Comparison of ENCODE assay signal across 9 cellular contexts in genomic region chr6:110053395-110054240, GRCh38.
DNase-seq lines count a peak whose midpoint lies in the region; ATAC-seq and TF ChIP-seq lines count a peak whose summit lies in the region.
"Had no signal": no experiment of that assay in that cellular context is flagged by ENCODE, and none has a peak within 500 bp of the region (broad histone marks: within the 10 kb centered on the region; RNA-seq: fewer than 3 reads in every experiment).

No MANE protein-coding gene starts in this region.

- peak; percentile 52 for TF ChIP-seq CTCF in CD4-positive, alpha-beta T cell (IDR thresholded peaks at IDR 0.05)
- TF ChIP-seq CTCF in HFF-Myc (IDR thresholded peaks at IDR 0.05; ENCODE audit: low read depth, low read length, missing control alignments) (peak; percentile 68), OCI-LY1 (IDR thresholded peaks at IDR 0.05; ENCODE audit: low read length) (peak; percentile 64; the same call in 1 of the 2 replicates), endothelial cell (IDR thresholded peaks at IDR 0.05; ENCODE audit: unreplicated experiment) (peak; percentile 65), mesothelial cell of epicardium (IDR thresholded peaks at IDR 0.05; ENCODE audit: unreplicated experiment) (peak; percentile 68)

- CTCF ChIA-PET in CD4-positive, alpha-beta T cell (lab: Charles Lee): interaction anchor here (1.0 kb wide), 1 partner anchor 14 kb away, joined by 4 read pairs; no protein-coding TSS in a partner anchor

- H3K9me3 Mint-ChIP-seq in CD4-positive, alpha-beta T cell: no peaks in the 10 kb centered on the region
- H3K9me3 Mint-ChIP-seq in endothelial cell (ENCODE audit: unreplicated experiment): no peaks in the 10 kb centered on the region
- no peaks in the 10 kb centered on the region for H3K9me3 Mint-ChIP-seq in mesothelial cell of epicardium
- H3K9me3 Mint-ChIP-seq: IgD-negative memory B cell had no signal

- H4K20me1 ChIP-seq in OCI-LY1 (ENCODE audit: insufficient read depth, low read length): no peaks in the 10 kb centered on the region

- no peak overlapping the region for H3K9ac ChIP-seq in OCI-LY1 (ENCODE audit: low read length)

- no peak overlapping the region for H3K4me3 ChIP-seq in HFF-Myc (replicated peaks; ENCODE audit: low read depth, low read length)
- H3K4me3 ChIP-seq in OCI-LY1 (ENCODE audit: low read depth, low read length, poor library complexity, severe bottlenecking): no peak overlapping the region
- no peak overlapping the region for H3K4me3 ChIP-seq in MG63

- H3F3A ChIP-seq in OCI-LY1 (ENCODE audit: insufficient read depth, low read length): no peaks in the 10 kb centered on the region

- H3K4me3 Mint-ChIP-seq in CD4-positive, alpha-beta T cell: no peak overlapping the region
- no peak overlapping the region for H3K4me3 Mint-ChIP-seq in endothelial cell (ENCODE audit: unreplicated experiment)
- H3K4me3 Mint-ChIP-seq in mesothelial cell of epicardium: no peak overlapping the region

- H3K4me2 ChIP-seq in OCI-LY1 (ENCODE audit: low read length): no peak overlapping the region

- ATAC-seq in CD4-positive, alpha-beta T cell (ENCODE audit: poor library complexity): no peak

- intact Hi-C loops in CD4-positive, alpha-beta T cell (cut with DNase I, micrococcal nuclease): loop anchor here in 1 of 2 experiments (5.0 kb wide), 1 partner anchor 866 kb away; no protein-coding TSS in a partner anchor

- no peak overlapping the region for H2AFZ ChIP-seq in OCI-LY1 (ENCODE audit: low read length)

- peaks cover 4% of the 10 kb centered on the region for H3K27me3 ChIP-seq in CD4-positive, alpha-beta T cell (ENCODE audit: control insufficient read depth, insufficient read depth, low read length)
- H3K27me3 ChIP-seq in OCI-LY1 (ENCODE audit: insufficient read depth, low read length) (peaks cover 3% of the 10 kb centered on the region), MG63 (peaks cover 7% of the 10 kb centered on the region; the same call in 1 of the 2 replicates)

- no peaks in the 10 kb centered on the region for H3K36me3 Mint-ChIP-seq in CD4-positive, alpha-beta T cell (ENCODE audit: low read depth)
- H3K36me3 Mint-ChIP-seq in endothelial cell (ENCODE audit: low read depth, unreplicated experiment) (peaks cover 3% of the 10 kb centered on the region), mesothelial cell of epicardium (no peaks in the 10 kb centered on the region)
- H3K36me3 Mint-ChIP-seq: IgD-negative memory B cell had no signal

- H3K4me1 ChIP-seq in OCI-LY1 (ENCODE audit: insufficient read depth, low read length, severe bottlenecking): no peaks in the 10 kb centered on the region

- H3K36me3 ChIP-seq in OCI-LY1 (ENCODE audit: insufficient read depth, low read length) (no peaks in the 10 kb centered on the region), MG63 (no peaks in the 10 kb centered on the region)

- no peak overlapping the region for H3K27ac ChIP-seq in CD4-positive, alpha-beta T cell (ENCODE audit: low read depth, low read length)
- no peak overlapping the region for H3K27ac ChIP-seq in OCI-LY1 (ENCODE audit: low read depth, low read length, poor library complexity, severe bottlenecking)

- no peaks in the 10 kb centered on the region for H3K9me2 ChIP-seq in OCI-LY1 (ENCODE audit: low read depth, low read length)

- no peak overlapping the region for H3K27ac Mint-ChIP-seq in CD4-positive, alpha-beta T cell
- H3K27ac Mint-ChIP-seq in endothelial cell (ENCODE audit: unreplicated experiment) (no peak overlapping the region), mesothelial cell of epicardium (no peak overlapping the region)

- H3K4me1 Mint-ChIP-seq in CD4-positive, alpha-beta T cell (ENCODE audit: low read depth): no peaks in the 10 kb centered on the region
- H3K4me1 Mint-ChIP-seq in endothelial cell (ENCODE audit: unreplicated experiment) (peaks cover 32% of the 10 kb centered on the region), mesothelial cell of epicardium (peaks cover 14% of the 10 kb centered on the region)
- H3K4me1 Mint-ChIP-seq: IgD-negative memory B cell had no signal

- DNase-seq in CD4-positive, alpha-beta T cell: no peak
- DNase-seq in HFF-Myc (ENCODE audit: extremely low read depth, low read depth) (peak; percentile 24), endothelial cell (ENCODE audit: low spot score) (peak; percentile 36), mesothelial cell of epicardium (ENCODE audit: low spot score in 2 of 2, unreplicated experiment in 2 of 2) (no peak), NCI-H446 treated with DMSO at 0.1 percent for 48 hours (lab: John Stamatoyannopoulos, UW) (no peak), MG63 (no peak), NCI-H187 treated with DMSO at 0.1 percent for 48 hours (lab: John Stamatoyannopoulos, UW) (no peak)

- no peaks in the 10 kb centered on the region for H3K9me3 ChIP-seq in CD4-positive, alpha-beta T cell (ENCODE audit: control insufficient read depth, low read length)
- H3K9me3 ChIP-seq in OCI-LY1 (ENCODE audit: low read length) (no peaks in the 10 kb centered on the region), MG63 (no peaks in the 10 kb centered on the region)

- peaks cover 19% of the 10 kb centered on the region for H3K27me3 Mint-ChIP-seq in CD4-positive, alpha-beta T cell
- H3K27me3 Mint-ChIP-seq in endothelial cell (ENCODE audit: unreplicated experiment) (no peaks in the 10 kb centered on the region), mesothelial cell of epicardium (ENCODE audit: low read depth) (peaks cover 4% of the 10 kb centered on the region)

- no peaks in the 10 kb centered on the region for H3K79me2 ChIP-seq in OCI-LY1 (ENCODE audit: insufficient read depth, low read length)

- POLR2A ChIA-PET in CD4-positive, alpha-beta T cell (lab: Charles Lee): no interaction called here

Comparison
In these comparisons a context has a peak if more than half of its experiments do, and no peak if none do; other contexts are left out.
1. DNase-seq: peak in HFF-Myc (single experiment) and endothelial cell (single experiment); none in CD4-positive, alpha-beta T cell (0 of 10), mesothelial cell of epicardium (0 of 2), NCI-H446 treated with DMSO at 0.1 percent for 48 hours (single experiment), MG63 (single experiment) and NCI-H187 treated with DMSO at 0.1 percent for 48 hours (single experiment).
2. Peak in every context shown above with its lines, with median percentiles within 50 percentile points of each other: CTCF ChIP-seq.